ENCODE assay signal across 18 cellular contexts in the genomic region with DNA sequence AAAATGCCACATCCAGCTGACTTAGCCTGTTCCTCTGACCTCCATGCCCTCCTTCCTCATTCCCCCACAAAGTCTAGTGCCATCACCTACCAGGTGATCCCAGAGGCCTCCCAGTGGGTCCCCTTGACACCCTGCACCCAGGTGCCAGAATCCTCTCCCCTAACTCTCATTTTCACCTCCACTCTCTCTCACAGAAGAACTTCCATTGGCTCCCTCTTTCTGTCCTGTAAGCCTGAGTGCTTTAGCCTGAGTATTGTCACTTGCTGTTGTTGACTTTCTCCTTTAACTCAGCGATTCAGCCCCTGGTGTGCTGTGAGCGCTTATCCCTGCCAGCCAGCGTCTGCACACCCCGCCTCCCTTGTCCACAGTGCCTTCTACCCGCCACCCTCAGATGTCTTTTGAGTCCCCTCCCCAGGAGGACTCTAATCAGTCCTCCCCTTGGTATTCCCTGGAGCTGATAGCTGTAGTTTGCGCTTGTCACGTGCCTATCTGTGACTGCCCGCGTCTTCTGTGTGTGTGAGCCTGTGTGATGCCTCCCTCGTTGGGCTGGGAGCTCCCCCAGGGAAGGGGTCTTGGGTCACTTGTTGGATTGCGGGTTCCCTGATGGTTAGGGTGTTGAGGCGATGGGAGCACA. TPM values are rescaled to one million over a fixed set of nuclear protein-coding genes. Genes with fewer than 3 reads are reported as not detected.
DNase-seq lines count a peak whose midpoint lies in the region; ATAC-seq and TF ChIP-seq lines count a peak whose summit lies in the region.
"Had no signal": no experiment of that assay in that cellular context is flagged by ENCODE, and none has a peak within 500 bp of the region (broad histone marks: within the 10 kb centered on the region; RNA-seq: fewer than 3 reads in every experiment).

No MANE protein-coding gene starts in this region.

- H3K4me1 Mint-ChIP-seq in HFFc6 (ENCODE audit: low read depth) (peaks cover 54% of the 10 kb centered on the region), nephron progenitor cell (peaks cover 86% of the 10 kb centered on the region)

- H3K27me3 Mint-ChIP-seq in HFFc6 (ENCODE audit: insufficient read depth) (peaks cover 5% of the 10 kb centered on the region), nephron progenitor cell (ENCODE audit: low read depth, poor library complexity) (peaks cover 7% of the 10 kb centered on the region)

- H3K9me3 Mint-ChIP-seq in HFFc6 (no peaks in the 10 kb centered on the region), nephron progenitor cell (no peaks in the 10 kb centered on the region)
- H3K9me3 Mint-ChIP-seq: naive thymus-derived CD4-positive, alpha-beta T cell had no signal

- H3K27ac Mint-ChIP-seq in HFFc6 (peak overlapping the region; percentile 74), nephron progenitor cell (peak overlapping the region; percentile 75)
- H3K27ac Mint-ChIP-seq: naive thymus-derived CD4-positive, alpha-beta T cell had no signal

- TF ChIP-seq CTCF in HFFc6 (IDR thresholded peaks at IDR 0.05), result no peak
- no peak for TF ChIP-seq CTCF in nephron progenitor cell (IDR thresholded peaks at IDR 0.05)

- DNase-seq in DMS153 (lab: John Stamatoyannopoulos, UW) (peak; percentile 11), DMS153 treated with DMSO at 0.1 percent for 48 hours (lab: John Stamatoyannopoulos, UW; ENCODE audit: unreplicated experiment) (no peak), HFFc6 (no peak), nephron progenitor cell (no peak), pons (ENCODE audit: low spot score) (no peak), NOMO-1 treated with DMSO at 0.1 percent for 48 hours (lab: John Stamatoyannopoulos, UW; ENCODE audit: unreplicated experiment) (no peak)
- DNase-seq: activated CD4-positive, alpha-beta T cell treated with anti-CD3 and anti-CD28 coated beads, Interleukin-2, amount 50 U/mL, for 4 hours; activated naive CD4-positive, alpha-beta T cell treated with Interleukin-2 at 50 U/mL for 16 hours; aorta; DMS79 treated with DMSO at 0.1 percent for 48 hours; naive thymus-derived CD4-positive, alpha-beta T cell; NCI-H748 treated with DMSO at 0.1 percent for 48 hours; stimulated activated CD4-positive, alpha-beta T cell treated with anti-CD3 and anti-CD28 coated beads, Interleukin-12 subunit alpha, Interleukin-12 subunit beta, amount 100 ng/mL, for 4 hours; stimulated activated naive CD4-positive, alpha-beta T cell treated with Interleukin-2 at 50 U/mL for 16 hours had no signal

- H3K4me3 Mint-ChIP-seq in HFFc6, result no peak overlapping the region
- H3K4me3 Mint-ChIP-seq in nephron progenitor cell, result peak overlapping the region; percentile 3
- H3K4me3 Mint-ChIP-seq: naive thymus-derived CD4-positive, alpha-beta T cell had no signal

- no peak for ATAC-seq in GM18870 (IDR thresholded peaks at IDR 0.05; ENCODE audit: unreplicated experiment)
- ATAC-seq: esophagus mucosa; naive thymus-derived CD4-positive, alpha-beta T cell had no signal

- H3K36me3 Mint-ChIP-seq in HFFc6 (ENCODE audit: low read depth) (peaks cover 31% of the 10 kb centered on the region), nephron progenitor cell (ENCODE audit: low read depth) (peaks cover 8% of the 10 kb centered on the region)
- H3K36me3 Mint-ChIP-seq: naive thymus-derived CD4-positive, alpha-beta T cell had no signal

- peak overlapping the region; percentile 39 for H3K27ac ChIP-seq in cingulate gyrus (ENCODE audit: low read depth, low read length)
- H3K27ac ChIP-seq: 22Rv1 had no signal

RNA-seq across cellular contexts. Expression of a gene that starts 31.9 kb away (rescaled TPM):
- total RNA-seq in HFFc6 (2021; fragmentation: NEBNext Ultra II Directional; extraction: Animal tissue kit (Norgen Biotek cat#: 25700)), result 100 to 1,000 TPM; 206 to 231 (median 224) TPM
